ENCODE assay signal across 2 cellular contexts in the genomic region with DNA sequence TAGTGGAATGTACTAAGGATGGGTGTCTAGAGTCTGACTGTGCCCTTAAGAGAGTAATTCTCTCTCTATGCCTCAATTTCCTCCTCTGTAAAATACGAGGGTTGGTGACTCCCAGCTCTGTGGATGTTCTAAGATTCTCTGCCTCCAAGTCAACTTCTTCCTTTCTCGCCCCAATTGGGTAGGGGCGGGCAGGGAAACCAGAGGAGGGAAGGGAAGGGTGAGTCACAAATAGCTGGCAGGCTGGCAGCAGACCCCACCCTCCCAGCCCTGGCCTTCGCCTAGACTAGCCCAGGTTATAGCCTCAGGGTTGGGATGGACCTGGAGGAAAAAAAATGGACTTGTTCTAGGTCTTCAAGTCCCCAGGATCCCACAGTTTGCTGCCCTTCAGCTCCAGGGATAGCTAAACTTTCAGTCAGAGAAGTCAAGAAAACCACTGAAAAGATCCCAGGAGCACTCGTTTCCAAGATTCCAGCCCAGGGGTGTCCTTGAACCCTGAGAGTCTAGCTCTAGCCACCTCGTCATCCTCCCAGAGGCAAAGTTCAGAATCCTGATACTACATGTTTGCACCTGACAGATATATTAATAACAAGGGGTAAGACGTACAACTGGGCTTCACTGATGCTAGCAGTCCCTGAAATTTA.
TF ChIP-seq lines count a peak whose summit lies in the region.

No MANE protein-coding gene starts in this region.

TF ChIP-seq in A549, 52 proteins besides CTCF, POLR2A, EP300 and RAD21:
- TF ChIP-seq, protein P1, sequence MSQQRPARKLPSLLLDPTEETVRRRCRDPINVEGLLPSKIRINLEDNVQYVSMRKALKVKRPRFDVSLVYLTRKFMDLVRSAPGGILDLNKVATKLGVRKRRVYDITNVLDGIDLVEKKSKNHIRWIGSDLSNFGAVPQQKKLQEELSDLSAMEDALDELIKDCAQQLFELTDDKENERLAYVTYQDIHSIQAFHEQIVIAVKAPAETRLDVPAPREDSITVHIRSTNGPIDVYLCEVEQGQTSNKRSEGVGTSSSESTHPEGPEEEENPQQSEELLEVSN (IDR thresholded peaks at IDR 0.05; ENCODE audit: borderline replicate concordance, low read depth): no peak
- TF ChIP-seq CHD2 (IDR thresholded peaks at IDR 0.05; ENCODE audit: low read length, partially characterized antibody): no peak
- TF ChIP-seq ZFP36 (IDR thresholded peaks at IDR 0.05; ENCODE audit: borderline replicate concordance, partially characterized antibody): no peak
- TF ChIP-seq NFE2L2 (conservative IDR thresholded peaks at IDR 0.05; ENCODE audit: low read length): no peak
- no peak for TF ChIP-seq MAFK (IDR thresholded peaks at IDR 0.05; ENCODE audit: partially characterized antibody)
- no peak for TF ChIP-seq RCOR1 (IDR thresholded peaks at IDR 0.05; ENCODE audit: low read depth, low read length)
- no peak for TF ChIP-seq KDM5A (IDR thresholded peaks at IDR 0.05)
- TF ChIP-seq CBX2 (IDR thresholded peaks at IDR 0.05; ENCODE audit: borderline replicate concordance, low read depth): no peak
- no peak for TF ChIP-seq MYC (IDR thresholded peaks at IDR 0.05; ENCODE audit: borderline replicate concordance, low read length)
- TF ChIP-seq JUN (IDR thresholded peaks at IDR 0.05): no peak
- TF ChIP-seq EHF (CRISPR knock-in tag; IDR thresholded peaks at IDR 0.05): no peak
- TF ChIP-seq, protein P2, sequence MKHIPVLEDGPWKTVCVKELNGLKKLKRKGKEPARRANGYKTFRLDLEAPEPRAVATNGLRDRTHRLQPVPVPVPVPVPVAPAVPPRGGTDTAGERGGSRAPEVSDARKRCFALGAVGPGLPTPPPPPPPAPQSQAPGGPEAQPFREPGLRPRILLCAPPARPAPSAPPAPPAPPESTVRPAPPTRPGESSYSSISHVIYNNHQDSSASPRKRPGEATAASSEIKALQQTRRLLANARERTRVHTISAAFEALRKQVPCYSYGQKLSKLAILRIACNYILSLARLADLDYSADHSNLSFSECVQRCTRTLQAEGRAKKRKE (CRISPR knock-in tag; IDR thresholded peaks at IDR 0.05; ENCODE audit: low read depth): no peak

TF ChIP-seq in HCT116, 20 proteins besides CTCF, POLR2A, EP300 and RAD21:
- no peak for TF ChIP-seq SIN3A (IDR thresholded peaks at IDR 0.05; ENCODE audit: low read depth)
- TF ChIP-seq POLR2AphosphoS5 (IDR thresholded peaks at IDR 0.05; ENCODE audit: low read depth, low read length): peak; percentile 56
- TF ChIP-seq SP1 (IDR thresholded peaks at IDR 0.05; ENCODE audit: low read depth): no peak
- TF ChIP-seq TCF7L2 (IDR thresholded peaks at IDR 0.05; ENCODE audit: borderline replicate concordance, extremely low read depth, insufficient read depth, insufficient read length): no peak
